In the genomic region with DNA sequence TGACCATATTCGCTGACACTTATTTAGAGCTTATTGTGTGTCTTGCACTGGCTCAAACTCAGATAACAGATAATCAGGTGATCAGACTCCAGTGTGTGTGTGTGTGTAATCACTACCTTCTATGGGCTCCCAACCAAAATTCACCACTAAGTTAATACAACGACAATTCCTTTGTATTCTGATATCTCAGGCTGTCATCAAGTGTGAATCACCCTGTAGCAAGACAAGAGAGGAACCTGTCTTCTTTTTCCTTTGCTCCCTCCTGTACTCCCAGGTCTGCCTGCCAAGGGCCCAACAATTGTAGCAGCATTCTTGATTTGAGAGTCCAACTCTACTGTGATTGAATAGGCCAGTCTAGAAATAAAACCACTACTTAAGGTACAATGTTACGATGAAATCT, we compare ENCODE assay signal across 17 cellular contexts. TPM values are rescaled to one million over a fixed set of nuclear protein-coding genes. Genes with fewer than 3 reads are reported as not detected.
DNase-seq lines count a peak whose midpoint lies in the region; ATAC-seq, FAIRE-seq and TF ChIP-seq lines count a peak whose summit lies in the region.
"Had no signal": no experiment of that assay in that cellular context is flagged by ENCODE, and none has a peak within 500 bp of the region (broad histone marks: within the 10 kb centered on the region; RNA-seq: fewer than 3 reads in every experiment).

No MANE protein-coding gene starts in this region.

- H3K79me2 ChIP-seq in astrocyte (ENCODE audit: insufficient read depth, low read length) = no peaks in the 10 kb centered on the region
- peaks cover 4% of the 10 kb centered on the region for H3K79me2 ChIP-seq in keratinocyte (ENCODE audit: control insufficient read depth, insufficient read depth, low read length)
- no peaks in the 10 kb centered on the region for H3K79me2 ChIP-seq in neural progenitor cell (ENCODE audit: low read depth)

- H3K4me2 ChIP-seq in astrocyte (ENCODE audit: low read length) (no peak overlapping the region), keratinocyte (ENCODE audit: control insufficient read depth, extremely low read depth, insufficient read depth, low read depth, low read length) (no peak overlapping the region), neural progenitor cell (no peak overlapping the region)
- H3K4me2 ChIP-seq: BLaER1 treated with 17β-estradiol and CSF1 and Interleukin-3, amounts not matched to agents 10 nM and 100 nM had no signal

- FAIRE-seq in astrocyte (lab: Jason Lieb, UNC) (no peak), keratinocyte (lab: Jason Lieb, UNC) (peak; percentile 87)
- FAIRE-seq: H54 had no signal

- H3K9me3 ChIP-seq in astrocyte (ENCODE audit: insufficient read depth, low read depth, low read length) = no peaks in the 10 kb centered on the region
- no peaks in the 10 kb centered on the region for H3K9me3 ChIP-seq in keratinocyte (ENCODE audit: control insufficient read depth, low read depth, low read length)
- H3K9me3 ChIP-seq in neural progenitor cell (ENCODE audit: low read depth) = no peaks in the 10 kb centered on the region
- H3K9me3 ChIP-seq: BLaER1 treated with 17β-estradiol and CSF1 and Interleukin-3, amounts not matched to agents 10 nM and 100 nM had no signal

- H3K27me3 ChIP-seq in astrocyte (ENCODE audit: insufficient read depth, low read length) (no peaks in the 10 kb centered on the region), keratinocyte (ENCODE audit: control insufficient read depth, extremely low read depth, insufficient read depth, low read length) (no peaks in the 10 kb centered on the region), neural progenitor cell (no peaks in the 10 kb centered on the region)
- H3K27me3 ChIP-seq: BLaER1 treated with 17β-estradiol and CSF1 and Interleukin-3, amounts not matched to agents 10 nM and 100 nM had no signal

- H3F3A ChIP-seq in neural progenitor cell (ENCODE audit: low read depth) = no peaks in the 10 kb centered on the region

- H3K9ac ChIP-seq in astrocyte (ENCODE audit: low read length) (no peak overlapping the region), keratinocyte (ENCODE audit: control insufficient read depth, extremely low read depth, insufficient read depth, low read length) (no peak overlapping the region), neural progenitor cell (no peak overlapping the region)
- H3K9ac ChIP-seq: BLaER1 treated with 17β-estradiol and CSF1 and Interleukin-3, amounts not matched to agents 10 nM and 100 nM; GM23248 had no signal

- no peak for ATAC-seq in GM19351 (IDR thresholded peaks at IDR 0.05; ENCODE audit: unreplicated experiment)
- ATAC-seq in HG02870 (IDR thresholded peaks at IDR 0.05; ENCODE audit: unreplicated experiment) = no peak
- ATAC-seq: HCT116 had no signal

- no peaks in the 10 kb centered on the region for H3K9me1 ChIP-seq in keratinocyte (ENCODE audit: control insufficient read depth, extremely low read depth, insufficient read depth, low read length)

- H3K27me3 Mint-ChIP-seq in astrocyte (ENCODE audit: low read depth, unreplicated experiment) = no peaks in the 10 kb centered on the region
- H3K27me3 Mint-ChIP-seq in neural progenitor cell (ENCODE audit: insufficient read depth, low read depth) = peaks cover 6% of the 10 kb centered on the region

- H3K4me3 ChIP-seq in astrocyte (ENCODE audit: insufficient read depth, low read depth, low read length) (no peak overlapping the region), keratinocyte (ENCODE audit: control insufficient read depth in 2 of 3, extremely low read depth in 1 of 3, insufficient read depth in 2 of 3, low read depth in 1 of 3, low read length in 3 of 3) (no peak overlapping the region), neural progenitor cell (no peak overlapping the region)
- H3K4me3 ChIP-seq: BLaER1 treated with 17β-estradiol and CSF1 and Interleukin-3, amounts not matched to agents 10 nM and 100 nM; GM23248 had no signal

- H3K4me1 ChIP-seq in astrocyte (ENCODE audit: insufficient read depth, low read length) = no peaks in the 10 kb centered on the region
- peaks cover 21% of the 10 kb centered on the region for H3K4me1 ChIP-seq in keratinocyte (ENCODE audit: control insufficient read depth, extremely low read depth, insufficient read depth, low read length)
- no peaks in the 10 kb centered on the region for H3K4me1 ChIP-seq in neural progenitor cell
- H3K4me1 ChIP-seq: BLaER1 treated with 17β-estradiol and CSF1 and Interleukin-3, amounts not matched to agents 10 nM and 100 nM had no signal

- H3K4me3 Mint-ChIP-seq in astrocyte (ENCODE audit: unreplicated experiment) = no peak overlapping the region
- H3K4me3 Mint-ChIP-seq in neural progenitor cell = no peak overlapping the region
- H3K4me3 Mint-ChIP-seq: CD4-positive, CD25-positive, alpha-beta regulatory T cell had no signal

- dilution Hi-C loops in keratinocyte (cut with MboI; ENCODE audit: extremely low pct_ligation_motif_present, low sequenced_read_pairs) = no loop called here

- TF ChIP-seq CTCF in astrocyte (IDR thresholded peaks at IDR 0.05; ENCODE audit: insufficient read depth, low read depth, low read length) (no peak), keratinocyte (optimal IDR thresholded peaks at IDR 0.05 in 1 of 3, IDR thresholded peaks at IDR 0.05 in 1 of 3, conservative IDR thresholded peaks at IDR 0.05 in 1 of 3; ENCODE audit: extremely low read depth in 1 of 3, insufficient read depth in 2 of 3, low read length in 3 of 3) (no peak), neural progenitor cell (IDR thresholded peaks at IDR 0.05) (no peak)

- H4K20me1 ChIP-seq in astrocyte (ENCODE audit: insufficient read depth, low read length) = no peaks in the 10 kb centered on the region
- H4K20me1 ChIP-seq in keratinocyte (ENCODE audit: control insufficient read depth, extremely low read depth, insufficient read depth, low read length) = no peaks in the 10 kb centered on the region
- no peaks in the 10 kb centered on the region for H4K20me1 ChIP-seq in neural progenitor cell (ENCODE audit: low read depth)
- H4K20me1 ChIP-seq: BLaER1 treated with 17β-estradiol and CSF1 and Interleukin-3, amounts not matched to agents 10 nM and 100 nM had no signal

- H3K36me3 ChIP-seq in astrocyte (ENCODE audit: insufficient read depth, low read length) (no peaks in the 10 kb centered on the region), keratinocyte (ENCODE audit: control insufficient read depth in 2 of 2, extremely low read depth in 1 of 2, insufficient read depth in 2 of 2, low read length in 2 of 2) (peaks cover 13 to 39% of the 10 kb centered on the region in 2 experiments), neural progenitor cell (no peaks in the 10 kb centered on the region)
- H3K36me3 ChIP-seq: BLaER1 treated with 17β-estradiol and CSF1 and Interleukin-3, amounts not matched to agents 10 nM and 100 nM had no signal

- H3K27ac Mint-ChIP-seq in astrocyte (ENCODE audit: unreplicated experiment) (no peak overlapping the region), neural progenitor cell (no peak overlapping the region)
- H3K27ac Mint-ChIP-seq: CD4-positive, CD25-positive, alpha-beta regulatory T cell had no signal

- H3K36me3 Mint-ChIP-seq in astrocyte (ENCODE audit: low read depth, unreplicated experiment) = no peaks in the 10 kb centered on the region
- no peaks in the 10 kb centered on the region for H3K36me3 Mint-ChIP-seq in neural progenitor cell
- H3K36me3 Mint-ChIP-seq: CD4-positive, CD25-positive, alpha-beta regulatory T cell had no signal

- H3K4me1 Mint-ChIP-seq in astrocyte (ENCODE audit: low read depth, unreplicated experiment) (no peaks in the 10 kb centered on the region), neural progenitor cell (peaks cover 3% of the 10 kb centered on the region)
- H3K4me1 Mint-ChIP-seq: CD4-positive, CD25-positive, alpha-beta regulatory T cell had no signal

- DNase-seq in M059J (ENCODE audit: low read depth) = peak; percentile 27
- DNase-seq in astrocyte (ENCODE audit: low read depth) = peak; percentile 21
- no peak for DNase-seq in keratinocyte (ENCODE audit: low read depth, low spot score)
- no peak for DNase-seq in neural progenitor cell (ENCODE audit: low spot score)
- DNase-seq in SKM-1 (lab: John Stamatoyannopoulos, UW; ENCODE audit: unreplicated experiment) = no peak
- DNase-seq in NCI-H526 treated with DMSO at 0.1 percent for 48 hours (lab: John Stamatoyannopoulos, UW) = no peak
- DNase-seq: 8988T; ACHN; CD4-positive, CD25-positive, alpha-beta regulatory T cell; DMS53; GF-D8; GM23248 had no signal

- H3K27ac ChIP-seq in astrocyte (ENCODE audit: low read depth, low read length) (no peak overlapping the region), keratinocyte (ENCODE audit: control insufficient read depth, insufficient read depth, low read length) (peak overlapping the region; percentile 21), neural progenitor cell (no peak overlapping the region)
- H3K27ac ChIP-seq: BLaER1 treated with 17β-estradiol and CSF1 and Interleukin-3, amounts not matched to agents 10 nM and 100 nM; GM23248 had no signal

- H3K9me3 Mint-ChIP-seq in astrocyte (ENCODE audit: unreplicated experiment) = no peaks in the 10 kb centered on the region
- H3K9me3 Mint-ChIP-seq in neural progenitor cell = no peaks in the 10 kb centered on the region

- H2AFZ ChIP-seq in astrocyte (ENCODE audit: low read depth, low read length) = no peak overlapping the region
- H2AFZ ChIP-seq in keratinocyte (ENCODE audit: control insufficient read depth, low read length) = no peak overlapping the region
- peak overlapping the region; percentile 18 for H2AFZ ChIP-seq in neural progenitor cell (replicated peaks)
- H2AFZ ChIP-seq: GM23248 had no signal

RNA-seq across cellular contexts. Expression of gene ITGB6, which starts 25.8 kb away (rescaled TPM):
- 0.49 and 1.6 TPM in 2 replicates for total RNA-seq in M059J (2014; rRNA removed; shearing (Covaris generic))
- 2.8 and 7.6 TPM in 2 replicates for total RNA-seq in astrocyte
- 174 to 197 TPM (median 183 TPM) in 3 replicates for polyA plus RNA-seq in keratinocyte
- polyA plus RNA-seq in keratinocyte (2011; ENCODE audit: low read depth) = 7.3 TPM
- 39.0 and 68.3 TPM in 2 replicates for polyA plus RNA-seq in keratinocyte (2011; cell fraction: cytosol; rRNA removed)
- 324 and 400 TPM in 2 replicates for polyA plus RNA-seq in keratinocyte (2011; cell fraction: nucleus; rRNA removed)
- polyA plus RNA-seq in keratinocyte (2012; ENCODE audit: low replicate concordance) = 15.1 and 117 TPM in 2 replicates
- 102 to 255 TPM (median 248 TPM) in 3 replicates for polyA minus RNA-seq in keratinocyte
- polyA minus RNA-seq in keratinocyte (2011; cell fraction: cytosol; rRNA and poly(A)+ RNA removed) = 108 TPM
- polyA minus RNA-seq in keratinocyte (2011; cell fraction: nucleus; rRNA and poly(A)+ RNA removed) = 418 and 705 TPM in 2 replicates
- not detected in 2 replicates for total RNA-seq in neural progenitor cell (ENCODE audit: low replicate concordance)
- total RNA-seq: CD4-positive, CD25-positive, alpha-beta regulatory T cell; GM23248 had no signal
- polyA plus RNA-seq: CD4-positive, CD25-positive, alpha-beta regulatory T cell had no signal

Comparison
In these comparisons a context has a peak if more than half of its experiments do, and no peak if none do; other contexts are left out.
1. DNase-seq: peak in M059J (single experiment) and astrocyte (single experiment); none in keratinocyte (single experiment), neural progenitor cell (single experiment), SKM-1 (single experiment) and NCI-H526 treated with DMSO at 0.1 percent for 48 hours (single experiment).